Comparison of ENCODE assay signal across 8 cellular contexts in the genomic region with DNA sequence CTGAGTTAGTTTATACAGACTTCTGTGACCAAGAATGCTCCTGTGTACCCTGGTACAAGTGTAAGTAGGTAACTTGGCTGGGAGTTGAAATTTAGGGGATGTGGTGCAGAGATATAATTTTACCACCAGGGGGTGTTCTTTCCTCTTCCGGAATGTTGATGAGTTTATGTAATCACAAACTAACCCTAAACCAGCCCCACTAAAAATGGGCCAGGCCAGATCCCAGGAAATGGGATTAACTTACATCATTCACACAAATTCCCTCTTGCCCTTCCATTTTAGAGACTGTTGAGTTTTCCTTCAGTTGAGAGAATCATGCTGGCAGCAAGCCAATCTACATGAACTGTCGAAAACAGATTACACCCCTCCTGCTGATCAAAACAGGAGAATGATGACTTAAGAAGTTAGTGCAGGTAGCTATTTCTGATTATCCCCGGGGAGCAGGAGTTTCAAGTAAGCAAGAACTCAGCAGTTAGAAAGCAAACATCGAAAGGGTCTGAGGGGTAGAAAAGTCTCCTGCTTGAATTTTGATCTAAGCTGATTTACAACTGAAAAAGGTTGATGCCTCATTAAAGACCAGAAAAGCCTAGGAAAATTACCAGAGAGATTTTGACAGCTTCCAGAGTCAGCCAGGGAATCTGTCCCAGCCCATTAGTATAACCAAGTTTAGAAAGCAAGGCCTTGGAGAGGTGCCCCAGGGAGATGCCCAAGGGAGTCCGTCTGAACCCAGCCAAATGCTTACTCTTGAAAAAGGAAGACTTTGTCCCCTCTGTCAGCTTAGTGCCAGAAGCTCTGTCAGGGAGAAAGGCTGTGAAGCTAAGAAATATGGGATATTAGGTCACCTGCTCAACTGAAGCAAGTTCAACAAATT. TPM values are rescaled to one million over a fixed set of nuclear protein-coding genes. Genes with fewer than 3 reads are reported as not detected.
A peak's percentile ranks its signal among the peaks of the same experiment; 100 is the strongest.
DNase-seq lines count a peak whose midpoint lies in the region; ATAC-seq and TF ChIP-seq lines count a peak whose summit lies in the region.

No MANE protein-coding gene starts in this region.

- H3K27ac ChIP-seq in CD4-positive, CD25-positive, alpha-beta regulatory T cell (ENCODE audit: insufficient read depth, low read length, poor library complexity, severe bottlenecking) = peak overlapping the region; percentile 65
- H3K27ac ChIP-seq in right atrium auricular region = peak overlapping the region; percentile 70 to 83

- H3K4me3 ChIP-seq in CD4-positive, CD25-positive, alpha-beta regulatory T cell (ENCODE audit: low read depth, low read length) = peak overlapping the region; percentile 67
- no peak overlapping the region for H3K4me3 ChIP-seq in astrocyte of the cerebellum (ENCODE audit: low read depth, low read length)
- no peak overlapping the region for H3K4me3 ChIP-seq in right atrium auricular region

- in situ Hi-C loops in astrocyte of the cerebellum (cut with HindIII; ENCODE audit: low sequenced_read_pairs) = no loop called here

- H3K4me3 Mint-ChIP-seq in CD4-positive, CD25-positive, alpha-beta regulatory T cell = peak overlapping the region; percentile 15 to 83 (median 44)

- DNase-seq in CD4-positive, CD25-positive, alpha-beta regulatory T cell = peak; percentile 21 to 85 (median 79)
- DNase-seq in GM19240 (ENCODE audit: insufficient read length, low spot score) = peak; percentile 35
- DNase-seq in SK-N-DZ (ENCODE audit: low spot score) = peak; percentile 82
- DNase-seq in astrocyte of the cerebellum (ENCODE audit: low read depth) = peak; percentile 59
- peak; percentile 80 for DNase-seq in right atrium auricular region (ENCODE audit: low spot score)
- DNase-seq in renal cortical epithelial cell (ENCODE audit: low read depth) = peak; percentile 81

- H3K36me3 ChIP-seq in CD4-positive, CD25-positive, alpha-beta regulatory T cell (ENCODE audit: control insufficient read depth, insufficient read depth, low read length) = no peaks in the 10 kb centered on the region
- H3K36me3 ChIP-seq in right atrium auricular region = no peaks in the 10 kb centered on the region

- H3K9me3 ChIP-seq in CD4-positive, CD25-positive, alpha-beta regulatory T cell (ENCODE audit: control insufficient read depth in 2 of 2, low read length in 2 of 2) = no peaks in the 10 kb centered on the region
- no peaks in the 10 kb centered on the region for H3K9me3 ChIP-seq in right atrium auricular region

- TF ChIP-seq CTCF in LNCAP (IDR thresholded peaks at IDR 0.05) (peak; percentile 64), astrocyte of the cerebellum (IDR thresholded peaks at IDR 0.05; ENCODE audit: low read depth, low read length, missing control alignments) (peak; percentile 63), right atrium auricular region (IDR thresholded peaks at IDR 0.05) (peak; percentile 47 to 82)

- peaks cover 12 to 27% (median 16%) of the 10 kb centered on the region in 4 donors for H3K4me1 Mint-ChIP-seq in CD4-positive, CD25-positive, alpha-beta regulatory T cell

- H3K9me3 Mint-ChIP-seq in CD4-positive, CD25-positive, alpha-beta regulatory T cell = peaks cover 0 to under 1% (median 0%) of the 10 kb centered on the region in 7 donors

- H3K27ac Mint-ChIP-seq in CD4-positive, CD25-positive, alpha-beta regulatory T cell = peak overlapping the region; percentile 90 to 94 (median 91)

- H3K4me1 ChIP-seq in CD4-positive, CD25-positive, alpha-beta regulatory T cell (ENCODE audit: control insufficient read depth, insufficient read depth, low read length, poor library complexity, severe bottlenecking) = peaks cover 11% of the 10 kb centered on the region
- peaks cover 0 to 48% of the 10 kb centered on the region in 2 donors for H3K4me1 ChIP-seq in right atrium auricular region

- peaks cover 2% of the 10 kb centered on the region for H3K27me3 Mint-ChIP-seq in CD4-positive, CD25-positive, alpha-beta regulatory T cell

- peak; percentile 82 to 85 for ATAC-seq in CD4-positive, CD25-positive, alpha-beta regulatory T cell (ENCODE audit: low read depth in 2 of 2)
- ATAC-seq in GM19023 (IDR thresholded peaks at IDR 0.05; ENCODE audit: unreplicated experiment) = no peak

- no peaks in the 10 kb centered on the region for H3K27me3 ChIP-seq in CD4-positive, CD25-positive, alpha-beta regulatory T cell (ENCODE audit: control insufficient read depth, insufficient read depth, low read length)
- no peaks in the 10 kb centered on the region for H3K27me3 ChIP-seq in right atrium auricular region

- no peaks in the 10 kb centered on the region for H3K36me3 Mint-ChIP-seq in CD4-positive, CD25-positive, alpha-beta regulatory T cell

RNA-seq across cellular contexts. Expression of a gene that starts 32.3 kb away (rescaled TPM):
- total RNA-seq in CD4-positive, CD25-positive, alpha-beta regulatory T cell = 69.1 TPM
- polyA plus RNA-seq in CD4-positive, CD25-positive, alpha-beta regulatory T cell = 100 to 1,000 TPM in 1 of 4 donors, 10 to 100 TPM in 3; 83.6 to 129 (median 97.8) TPM
- 41.1 and 51.3 TPM in 2 replicates for polyA plus RNA-seq in SK-N-DZ (2014; cell fraction: cytosol; rRNA removed)
- 26.0 and 28.1 TPM in 2 replicates for polyA plus RNA-seq in SK-N-DZ (2014; cell fraction: nucleus; rRNA removed)
- total RNA-seq in right atrium auricular region = 10 to 100 TPM; 35.7 to 39.5 TPM
- total RNA-seq in renal cortical epithelial cell = 25.7 and 46.6 TPM in 2 replicates
